In genomic region chr9:33737811-33738606, GRCh38 we compare ENCODE assay signal across 1 cellular context.
A peak's percentile ranks its signal among the peaks of the same experiment; 100 is the strongest.
TF ChIP-seq lines count a peak whose summit lies in the region.

No MANE protein-coding gene starts in this region.

TF ChIP-seq in K562, 482 proteins besides CTCF, POLR2A, EP300 and RAD21 (continued from another document):
- TF ChIP-seq, protein P1, sequence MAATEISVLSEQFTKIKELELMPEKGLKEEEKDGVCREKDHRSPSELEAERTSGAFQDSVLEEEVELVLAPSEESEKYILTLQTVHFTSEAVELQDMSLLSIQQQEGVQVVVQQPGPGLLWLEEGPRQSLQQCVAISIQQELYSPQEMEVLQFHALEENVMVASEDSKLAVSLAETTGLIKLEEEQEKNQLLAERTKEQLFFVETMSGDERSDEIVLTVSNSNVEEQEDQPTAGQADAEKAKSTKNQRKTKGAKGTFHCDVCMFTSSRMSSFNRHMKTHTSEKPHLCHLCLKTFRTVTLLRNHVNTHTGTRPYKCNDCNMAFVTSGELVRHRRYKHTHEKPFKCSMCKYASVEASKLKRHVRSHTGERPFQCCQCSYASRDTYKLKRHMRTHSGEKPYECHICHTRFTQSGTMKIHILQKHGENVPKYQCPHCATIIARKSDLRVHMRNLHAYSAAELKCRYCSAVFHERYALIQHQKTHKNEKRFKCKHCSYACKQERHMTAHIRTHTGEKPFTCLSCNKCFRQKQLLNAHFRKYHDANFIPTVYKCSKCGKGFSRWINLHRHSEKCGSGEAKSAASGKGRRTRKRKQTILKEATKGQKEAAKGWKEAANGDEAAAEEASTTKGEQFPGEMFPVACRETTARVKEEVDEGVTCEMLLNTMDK (IDR thresholded peaks at IDR 0.05; ENCODE audit: borderline replicate concordance, insufficient read depth, low read depth, low read length, poor library complexity, severe bottlenecking), result peak; percentile 67
- TF ChIP-seq NR2F6 (CRISPR knock-in tag; IDR thresholded peaks at IDR 0.05), result no peak
- 0 out of 2 replicates have a peak, but pooled peaks have one; percentile 27 for TF ChIP-seq SMC3 (conservative IDR thresholded peaks at IDR 0.05; ENCODE audit: insufficient read depth, low read depth, low read length)
